ENCODE assay signal across 1 cellular context in the genomic region with DNA sequence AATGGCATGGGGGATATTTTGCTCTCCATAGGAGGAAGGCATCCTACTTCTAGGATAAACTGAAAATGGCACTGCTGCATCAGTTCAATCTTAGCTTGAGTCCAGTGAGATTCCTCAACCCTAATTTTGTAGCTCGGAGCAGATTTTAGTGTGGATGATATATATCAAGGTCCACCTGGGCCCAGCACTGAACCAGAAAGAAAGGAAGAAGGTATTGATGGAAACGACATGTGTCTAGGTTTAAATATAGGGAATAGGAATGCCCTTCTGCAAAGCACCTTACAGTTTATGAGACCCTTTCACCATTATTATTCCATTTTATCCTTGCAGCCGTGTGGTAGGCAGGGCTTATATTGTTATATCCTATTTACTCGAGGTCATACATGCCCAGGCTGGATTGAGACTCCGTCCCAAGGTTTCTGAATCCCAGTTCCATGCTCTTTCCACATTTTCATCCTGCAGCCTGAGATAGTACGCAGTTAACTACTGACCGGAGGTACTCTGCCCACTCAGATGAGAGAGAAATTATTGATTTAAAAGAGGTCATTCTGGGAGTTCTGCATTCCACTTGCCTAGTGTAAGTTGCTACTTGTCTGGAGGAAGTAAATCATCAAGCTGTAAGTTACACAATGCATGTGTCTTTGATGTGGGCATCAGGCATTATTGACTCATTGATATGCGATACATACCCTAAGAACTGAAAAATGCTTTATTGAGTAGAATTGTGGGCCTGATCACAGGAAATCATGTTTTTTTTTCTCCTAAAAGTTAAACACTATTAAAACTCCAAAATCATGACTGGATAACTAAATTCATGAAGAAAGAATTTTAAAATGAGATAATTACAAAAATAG.
A peak's percentile ranks its signal among the peaks of the same experiment; 100 is the strongest.
TF ChIP-seq lines count a peak whose summit lies in the region.

No MANE protein-coding gene starts in this region.

TF ChIP-seq in GM23338, 12 proteins besides CTCF, POLR2A, EP300 and RAD21 (continued from another document):
- TF ChIP-seq ETS1 (IDR thresholded peaks at IDR 0.05) = no peak
- TF ChIP-seq EZH2phosphoT487 (IDR thresholded peaks at IDR 0.05; ENCODE audit: unreplicated experiment) = no peak
- TF ChIP-seq NANOG (IDR thresholded peaks at IDR 0.05; ENCODE audit: borderline replicate concordance) = peak; percentile 52; the same call in 1 of the 2 replicates
- TF ChIP-seq, protein P1, sequence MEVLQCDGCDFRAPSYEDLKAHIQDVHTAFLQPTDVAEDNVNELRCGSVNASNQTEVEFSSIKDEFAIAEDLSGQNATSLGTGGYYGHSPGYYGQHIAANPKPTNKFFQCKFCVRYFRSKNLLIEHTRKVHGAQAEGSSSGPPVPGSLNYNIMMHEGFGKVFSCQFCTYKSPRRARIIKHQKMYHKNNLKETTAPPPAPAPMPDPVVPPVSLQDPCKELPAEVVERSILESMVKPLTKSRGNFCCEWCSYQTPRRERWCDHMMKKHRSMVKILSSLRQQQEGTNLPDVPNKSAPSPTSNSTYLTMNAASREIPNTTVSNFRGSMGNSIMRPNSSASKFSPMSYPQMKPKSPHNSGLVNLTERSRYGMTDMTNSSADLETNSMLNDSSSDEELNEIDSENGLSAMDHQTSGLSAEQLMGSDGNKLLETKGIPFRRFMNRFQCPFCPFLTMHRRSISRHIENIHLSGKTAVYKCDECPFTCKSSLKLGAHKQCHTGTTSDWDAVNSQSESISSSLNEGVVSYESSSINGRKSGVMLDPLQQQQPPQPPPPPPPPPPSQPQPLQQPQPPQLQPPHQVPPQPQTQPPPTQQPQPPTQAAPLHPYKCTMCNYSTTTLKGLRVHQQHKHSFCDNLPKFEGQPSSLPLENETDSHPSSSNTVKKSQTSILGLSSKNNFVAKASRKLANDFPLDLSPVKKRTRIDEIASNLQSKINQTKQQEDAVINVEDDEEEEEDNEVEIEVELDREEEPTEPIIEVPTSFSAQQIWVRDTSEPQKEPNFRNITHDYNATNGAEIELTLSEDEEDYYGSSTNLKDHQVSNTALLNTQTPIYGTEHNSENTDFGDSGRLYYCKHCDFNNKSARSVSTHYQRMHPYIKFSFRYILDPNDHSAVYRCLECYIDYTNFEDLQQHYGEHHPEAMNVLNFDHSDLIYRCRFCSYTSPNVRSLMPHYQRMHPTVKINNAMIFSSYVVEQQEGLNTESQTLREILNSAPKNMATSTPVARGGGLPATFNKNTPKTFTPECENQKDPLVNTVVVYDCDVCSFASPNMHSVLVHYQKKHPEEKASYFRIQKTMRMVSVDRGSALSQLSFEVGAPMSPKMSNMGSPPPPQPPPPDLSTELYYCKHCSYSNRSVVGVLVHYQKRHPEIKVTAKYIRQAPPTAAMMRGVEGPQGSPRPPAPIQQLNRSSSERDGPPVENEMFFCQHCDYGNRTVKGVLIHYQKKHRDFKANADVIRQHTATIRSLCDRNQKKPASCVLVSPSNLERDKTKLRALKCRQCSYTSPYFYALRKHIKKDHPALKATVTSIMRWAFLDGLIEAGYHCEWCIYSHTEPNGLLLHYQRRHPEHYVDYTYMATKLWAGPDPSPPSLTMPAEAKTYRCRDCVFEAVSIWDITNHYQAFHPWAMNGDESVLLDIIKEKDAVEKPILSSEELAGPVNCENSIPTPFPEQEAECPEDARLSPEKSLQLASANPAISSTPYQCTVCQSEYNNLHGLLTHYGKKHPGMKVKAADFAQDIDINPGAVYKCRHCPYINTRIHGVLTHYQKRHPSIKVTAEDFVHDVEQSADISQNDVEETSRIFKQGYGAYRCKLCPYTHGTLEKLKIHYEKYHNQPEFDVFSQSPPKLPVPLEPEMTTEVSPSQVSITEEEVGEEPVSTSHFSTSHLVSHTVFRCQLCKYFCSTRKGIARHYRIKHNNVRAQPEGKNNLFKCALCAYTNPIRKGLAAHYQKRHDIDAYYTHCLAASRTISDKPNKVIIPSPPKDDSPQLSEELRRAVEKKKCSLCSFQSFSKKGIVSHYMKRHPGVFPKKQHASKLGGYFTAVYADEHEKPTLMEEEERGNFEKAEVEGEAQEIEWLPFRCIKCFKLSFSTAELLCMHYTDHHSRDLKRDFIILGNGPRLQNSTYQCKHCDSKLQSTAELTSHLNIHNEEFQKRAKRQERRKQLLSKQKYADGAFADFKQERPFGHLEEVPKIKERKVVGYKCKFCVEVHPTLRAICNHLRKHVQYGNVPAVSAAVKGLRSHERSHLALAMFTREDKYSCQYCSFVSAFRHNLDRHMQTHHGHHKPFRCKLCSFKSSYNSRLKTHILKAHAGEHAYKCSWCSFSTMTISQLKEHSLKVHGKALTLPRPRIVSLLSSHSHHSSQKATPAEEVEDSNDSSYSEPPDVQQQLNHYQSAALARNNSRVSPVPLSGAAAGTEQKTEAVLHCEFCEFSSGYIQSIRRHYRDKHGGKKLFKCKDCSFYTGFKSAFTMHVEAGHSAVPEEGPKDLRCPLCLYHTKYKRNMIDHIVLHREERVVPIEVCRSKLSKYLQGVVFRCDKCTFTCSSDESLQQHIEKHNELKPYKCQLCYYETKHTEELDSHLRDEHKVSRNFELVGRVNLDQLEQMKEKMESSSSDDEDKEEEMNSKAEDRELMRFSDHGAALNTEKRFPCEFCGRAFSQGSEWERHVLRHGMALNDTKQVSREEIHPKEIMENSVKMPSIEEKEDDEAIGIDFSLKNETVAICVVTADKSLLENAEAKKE (CRISPR knock-in tag; IDR thresholded peaks at IDR 0.05) = no peak
